23 cellular contexts compared by ENCODE assay signal in genomic region chr13:26710166-26710565, GRCh38. TPM values are rescaled to one million over a fixed set of nuclear protein-coding genes. Genes with fewer than 3 reads are reported as not detected.
DNase-seq lines count a peak whose midpoint lies in the region; ATAC-seq and TF ChIP-seq lines count a peak whose summit lies in the region.
"Had no signal": no experiment of that assay in that cellular context is flagged by ENCODE, and none has a peak within 500 bp of the region (broad histone marks: within the 10 kb centered on the region; RNA-seq: fewer than 3 reads in every experiment).

No MANE protein-coding gene starts in this region.

- H3K36me3 ChIP-seq in right lobe of liver: no peaks in the 10 kb centered on the region
- H3K36me3 ChIP-seq: BLaER1 treated with 17β-estradiol and CSF1 and Interleukin-3, amounts not matched to agents 10 nM and 100 nM; Peyer's patch had no signal

- no peak overlapping the region for H3K4me3 ChIP-seq in right lobe of liver
- H3K4me3 ChIP-seq: BLaER1 treated with 17β-estradiol and CSF1 and Interleukin-3, amounts not matched to agents 10 nM and 100 nM; K562; Peyer's patch had no signal

- H3K36me3 Mint-ChIP-seq in type B pancreatic cell: no peaks in the 10 kb centered on the region
- H3K36me3 Mint-ChIP-seq: CD4-positive, alpha-beta memory T cell had no signal

- peaks cover 7% of the 10 kb centered on the region for H3K9me3 Mint-ChIP-seq in type B pancreatic cell

- peaks cover 15% of the 10 kb centered on the region for H3K27me3 Mint-ChIP-seq in type B pancreatic cell

- H3K9me3 ChIP-seq in right lobe of liver: no peaks in the 10 kb centered on the region
- H3K9me3 ChIP-seq: Caco-2 had no signal

- DNase-seq in NCI-H82 (lab: John Stamatoyannopoulos, UW) (peak; percentile 46), NCI-H82 treated with DMSO at 0.1 percent for 48 hours (lab: John Stamatoyannopoulos, UW; ENCODE audit: unreplicated experiment) (no peak), SK-N-DZ (ENCODE audit: low spot score) (peak; percentile 85), left kidney (ENCODE audit: low read depth, low spot score) (peak; percentile 81), type B pancreatic cell (ENCODE audit: extremely low spot score, unreplicated experiment) (peak; percentile 51), right lobe of liver (no peak)
- DNase-seq in stimulated activated naive CD8-positive, alpha-beta T cell treated with anti-CD3 and anti-CD28 coated beads, Interleukin-15, Interleukin-2, amounts not matched to agents 100 U/mL and 50 U/mL, for 24 hours: no peak
- DNase-seq: 8988T; Caco-2; CD4-positive, alpha-beta memory T cell; DMS 273 treated with DMSO at 0.1 percent for 48 hours; GF-D8; MM.1S; NCI-H1048; NCI-H1417 treated with DMSO at 0.1 percent for 48 hours; NCI-H187; NCI-H446; Peyer's patch had no signal

- no peak overlapping the region for H3K27ac Mint-ChIP-seq in type B pancreatic cell

- no peaks in the 10 kb centered on the region for H3K4me1 ChIP-seq in right lobe of liver
- H3K4me1 ChIP-seq: Caco-2, Peyer's patch had no signal

- intact Hi-C loops in right lobe of liver (cut with DNase I): no loop called here

- H3K4me1 Mint-ChIP-seq in type B pancreatic cell (ENCODE audit: unreplicated experiment): no peaks in the 10 kb centered on the region

- TF ChIP-seq CTCF in type B pancreatic cell (conservative IDR thresholded peaks at IDR 0.05): no peak
- TF ChIP-seq CTCF in right lobe of liver (IDR thresholded peaks at IDR 0.05): no peak

- WGBS in right lobe of liver (ENCODE audit: insufficient coverage, low coverage, low lambda C conversion rate, missing lambda C conversion rate): 53% methylated on average over 4 of the region's 13 CpGs

- no peak overlapping the region for H3K4me3 Mint-ChIP-seq in type B pancreatic cell
- H3K4me3 Mint-ChIP-seq: CD4-positive, alpha-beta memory T cell had no signal

- no peak overlapping the region for H3K27ac ChIP-seq in right lobe of liver
- H3K27ac ChIP-seq: BLaER1 treated with 17β-estradiol and CSF1 and Interleukin-3, amounts not matched to agents 10 nM and 100 nM; Peyer's patch had no signal

- no peaks in the 10 kb centered on the region for H3K27me3 ChIP-seq in right lobe of liver
- H3K27me3 ChIP-seq: BLaER1 treated with 17β-estradiol and CSF1 and Interleukin-3, amounts not matched to agents 10 nM and 100 nM; Peyer's patch had no signal

- no peak for TF ChIP-seq POLR2A in right lobe of liver (IDR thresholded peaks at IDR 0.05)

- no peak for ATAC-seq in GM21447 (IDR thresholded peaks at IDR 0.05; ENCODE audit: unreplicated experiment)
- no peak for ATAC-seq in stimulated activated naive CD8-positive, alpha-beta T cell treated with anti-CD3 and anti-CD28 coated beads, Interleukin-15, Interleukin-2, amounts not matched to agents 100 U/mL and 50 U/mL, for 24 hours
- ATAC-seq in right lobe of liver: no peak
- ATAC-seq: K562 had no signal

RNA-seq across cellular contexts. Expression of gene GPR12, which starts 50.4 kb away (rescaled TPM):
- 1.1 and 1.5 TPM in 2 replicates for polyA plus RNA-seq in SK-N-DZ (2014; cell fraction: cytosol; rRNA removed)
- polyA plus RNA-seq in SK-N-DZ (2014; cell fraction: nucleus; rRNA removed): 1.1 and 2.0 TPM in 2 replicates
- total RNA-seq in type B pancreatic cell (ENCODE audit: low replicate concordance): 0.12 and 0.14 TPM in 2 replicates
- total RNA-seq in right lobe of liver: not detected
- total RNA-seq: Caco-2; CD4-positive, alpha-beta memory T cell; Daoy; K562; OCI-LY7; Peyer's patch had no signal
- polyA plus RNA-seq: CD4-positive, alpha-beta memory T cell; K562 had no signal

Comparison
In these comparisons a context has a peak if more than half of its experiments do, and no peak if none do; other contexts are left out.
1. DNase-seq: peak in NCI-H82 (single experiment), SK-N-DZ (single experiment), left kidney (single experiment) and type B pancreatic cell (single experiment); none in NCI-H82 treated with DMSO at 0.1 percent for 48 hours (single experiment), stimulated activated naive CD8-positive, alpha-beta T cell treated with anti-CD3 and anti-CD28 coated beads, Interleukin-15, Interleukin-2, amounts not matched to agents 100 U/mL and 50 U/mL, for 24 hours (single experiment) and right lobe of liver (0 of 3).